17 cellular contexts compared by ENCODE assay signal in the genomic region with DNA sequence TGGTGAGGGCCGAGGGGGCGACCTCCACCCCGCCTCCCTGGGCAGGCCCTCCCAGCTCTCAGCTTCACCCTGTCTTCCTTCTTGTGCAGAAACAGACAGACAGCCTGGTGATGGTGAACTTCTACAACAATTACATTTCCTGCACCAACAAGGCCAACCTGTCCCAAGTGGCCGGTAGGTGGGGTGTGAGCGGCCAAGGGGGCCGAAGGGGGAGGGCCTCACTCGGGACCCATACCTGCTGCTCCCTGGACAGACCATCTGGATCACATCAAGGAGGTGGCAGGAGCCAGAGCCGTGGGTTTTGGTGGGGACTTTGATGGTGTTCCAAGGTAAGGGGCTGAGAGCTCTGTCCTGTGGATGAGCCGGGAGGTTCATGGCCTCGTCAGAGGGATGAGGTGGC. TPM values are rescaled to one million over a fixed set of nuclear protein-coding genes. Genes with fewer than 3 reads are reported as not detected.
DNase-seq lines count a peak whose midpoint lies in the region; ATAC-seq, FAIRE-seq and TF ChIP-seq lines count a peak whose summit lies in the region.
"Had no signal": no experiment of that assay in that cellular context is flagged by ENCODE, and none has a peak within 500 bp of the region (broad histone marks: within the 10 kb centered on the region; RNA-seq: fewer than 3 reads in every experiment).

No MANE protein-coding gene starts in this region.

- in situ Hi-C loops in HepG2 (cut with HindIII; ENCODE audit: extremely low pct_ligation_motif_present, low pct_unique_long_range_greater_than_20kb), result no loop called here

- no peak overlapping the region for H3K27ac Mint-ChIP-seq in neural progenitor cell
- H3K27ac Mint-ChIP-seq: CD4-positive, alpha-beta memory T cell had no signal

- H3K27ac ChIP-seq in HepG2 (ENCODE audit: extremely low read length, insufficient read depth, low read length), result no peak overlapping the region
- no peak overlapping the region for H3K27ac ChIP-seq in right lobe of liver
- H3K27ac ChIP-seq in PC-9, result no peak overlapping the region
- H3K27ac ChIP-seq in neural progenitor cell, result no peak overlapping the region
- H3K27ac ChIP-seq in pancreas, result no peak overlapping the region

- H3K4me1 ChIP-seq in HepG2 (ENCODE audit: insufficient read depth, low read length) (peaks cover 32% of the 10 kb centered on the region), right lobe of liver (peaks cover 0 to 7% (median 0%) of the 10 kb centered on the region in 4 donors), PC-9 (replicated peaks; ENCODE audit: insufficient read depth) (peaks cover 9% of the 10 kb centered on the region; the same call in 1 of the 2 replicates), neural progenitor cell (no peaks in the 10 kb centered on the region), pancreas (peaks cover 0 to 6% (median 4%) of the 10 kb centered on the region in 3 donors)

- no peaks in the 10 kb centered on the region for H3K27me3 ChIP-seq in HepG2 (ENCODE audit: control insufficient read depth in 1 of 2, insufficient read depth in 2 of 2, low read length in 2 of 2)
- H3K27me3 ChIP-seq in right lobe of liver, result no peaks in the 10 kb centered on the region
- 0 out of 2 replicates have a peak, but pooled peaks cover 4% of the 10 kb centered on the region for H3K27me3 ChIP-seq in PC-9 (ENCODE audit: insufficient read depth, low read depth)
- H3K27me3 ChIP-seq in neural progenitor cell, result peaks cover 24% of the 10 kb centered on the region
- H3K27me3 ChIP-seq in pancreas, result no peaks in the 10 kb centered on the region

- intact Hi-C loops in HepG2 (cut with micrococcal nuclease; ENCODE audit: unreplicated experiment), result no loop called here
- intact Hi-C loops in right lobe of liver (cut with DNase I), result no loop called here
- intact Hi-C loops in PC-9 (cut with micrococcal nuclease; ENCODE audit: unreplicated experiment), result no loop called here
- intact Hi-C loops in pancreas (cut with DNase I), result no loop called here

- TF ChIP-seq CTCF in HepG2 (CRISPR knock-in tag; IDR thresholded peaks at IDR 0.05) (0 out of 2 replicates have a peak, but pooled peaks have one; percentile 23), right lobe of liver (IDR thresholded peaks at IDR 0.05) (no peak), PC-9 (conservative IDR thresholded peaks at IDR 0.05) (peak; percentile 35; the same call in 1 of the 2 replicates), neural progenitor cell (IDR thresholded peaks at IDR 0.05) (no peak), pancreas (IDR thresholded peaks at IDR 0.05) (no peak)

- no peaks in the 10 kb centered on the region for H3K79me2 ChIP-seq in HepG2 (ENCODE audit: insufficient read depth, low read length)
- no peaks in the 10 kb centered on the region for H3K79me2 ChIP-seq in PC-9 (ENCODE audit: low read depth)
- H3K79me2 ChIP-seq in neural progenitor cell (ENCODE audit: low read depth), result no peaks in the 10 kb centered on the region

- H3K4me1 Mint-ChIP-seq in neural progenitor cell, result peaks cover 10% of the 10 kb centered on the region

- H3K4me3 ChIP-seq in HepG2 (replicated peaks in 1 of 3; ENCODE audit: insufficient read depth in 1 of 3, low read depth in 2 of 3, low read length in 3 of 3) (no peak overlapping the region), right lobe of liver (no peak overlapping the region), PC-9 (no peak overlapping the region), neural progenitor cell (no peak overlapping the region), pancreas (no peak overlapping the region)

- TF ChIP-seq EP300 in HepG2 (IDR thresholded peaks at IDR 0.05; ENCODE audit: low read depth in 2 of 2, low read length in 2 of 2) (no peak), HepG2 (CRISPR knock-in tag; IDR thresholded peaks at IDR 0.05; ENCODE audit: borderline replicate concordance) (no peak)

- POLR2A ChIA-PET in HepG2 (lab: Yijun Ruan, JAX), result no interaction called here
- POLR2A ChIA-PET in PC-9 (lab: Charles Lee; ENCODE audit: unreplicated experiment), result interaction anchor here (0.7 kb wide), 1 partner anchor 20 kb away, joined by 3 read pairs; no protein-coding TSS in a partner anchor

- H3K4me2 ChIP-seq in HepG2 (ENCODE audit: low read depth, low read length), result no peak overlapping the region
- no peak overlapping the region for H3K4me2 ChIP-seq in PC-9
- H3K4me2 ChIP-seq in neural progenitor cell, result no peak overlapping the region

- TF ChIP-seq POLR2A in HepG2 (IDR thresholded peaks at IDR 0.05; ENCODE audit: insufficient read depth in 1 of 2, low read depth in 2 of 2, low read length in 2 of 2) (no peak), right lobe of liver (IDR thresholded peaks at IDR 0.05) (no peak)

- H3K9me2 ChIP-seq in PC-9 (ENCODE audit: insufficient read depth), result no peaks in the 10 kb centered on the region

- H3K9me3 ChIP-seq in HepG2 (ENCODE audit: low read length) (no peaks in the 10 kb centered on the region), right lobe of liver (no peaks in the 10 kb centered on the region), PC-9 (ENCODE audit: insufficient read depth, low read depth) (no peaks in the 10 kb centered on the region), neural progenitor cell (ENCODE audit: low read depth) (no peaks in the 10 kb centered on the region), pancreas (no peaks in the 10 kb centered on the region)
- H3K9me3 ChIP-seq: BE2C had no signal

- no peaks in the 10 kb centered on the region; the same call in 1 of the 2 replicates for H3F3A ChIP-seq in PC-9 (ENCODE audit: insufficient read depth, low read depth)
- peaks cover 3% of the 10 kb centered on the region for H3F3A ChIP-seq in neural progenitor cell (ENCODE audit: low read depth)

- 46% methylated on average over 10 of the region's 10 CpGs for WGBS in HepG2 (ENCODE audit: low lambda C conversion rate)
- 45% methylated on average over 4 of the region's 10 CpGs for WGBS in right lobe of liver (ENCODE audit: insufficient coverage, low coverage, low lambda C conversion rate, missing lambda C conversion rate)
- WGBS in pancreas, 2 donors, result 73 to 85% methylated on average over 10 of the region's 10 CpGs

- peaks cover 21% of the 10 kb centered on the region for H3K27me3 Mint-ChIP-seq in neural progenitor cell (ENCODE audit: insufficient read depth, low read depth)
- H3K27me3 Mint-ChIP-seq: CD4-positive, alpha-beta memory T cell had no signal

- H2AFZ ChIP-seq in HepG2 (ENCODE audit: low read length), result no peak overlapping the region
- H2AFZ ChIP-seq in PC-9, result no peak overlapping the region
- no peak overlapping the region for H2AFZ ChIP-seq in neural progenitor cell (replicated peaks)

- no peak overlapping the region for H3K4me3 Mint-ChIP-seq in neural progenitor cell
- H3K4me3 Mint-ChIP-seq: CD4-positive, alpha-beta memory T cell had no signal

- H3K36me3 ChIP-seq in HepG2 (replicated peaks in 1 of 2; ENCODE audit: control insufficient read depth in 1 of 2, insufficient read depth in 2 of 2, low read length in 2 of 2) (no peaks in the 10 kb centered on the region), right lobe of liver (no peaks in the 10 kb centered on the region), PC-9 (ENCODE audit: low read depth) (no peaks in the 10 kb centered on the region), neural progenitor cell (no peaks in the 10 kb centered on the region), pancreas (no peaks in the 10 kb centered on the region)
- H3K36me3 ChIP-seq: BE2C had no signal

- TF ChIP-seq RAD21 in HepG2 (CRISPR knock-in tag; IDR thresholded peaks at IDR 0.05), result no peak

- DNase-seq in HepG2 (ENCODE audit: low spot score), result no peak
- no peak for DNase-seq in right lobe of liver
- DNase-seq in PC-9, result no peak
- no peak for DNase-seq in neural progenitor cell (ENCODE audit: low spot score)
- no peak for DNase-seq in pancreas
- DNase-seq in GDM1 (lab: John Stamatoyannopoulos, UW), result no peak
- DNase-seq: BE2C; CD4-positive, alpha-beta memory T cell; HCEC 1CT; NCI-H1105 treated with DMSO at 0.1 percent for 48 hours; NCI-H1694; NCI-H2081 treated with DMSO at 0.1 percent for 48 hours; OCI-M1; SHP77 treated with DMSO at 0.1 percent for 48 hours had no signal

- H3K9ac ChIP-seq in HepG2 (ENCODE audit: insufficient read depth, low read depth, low read length) (no peak overlapping the region), neural progenitor cell (no peak overlapping the region)

- no peaks in the 10 kb centered on the region for H3K36me3 Mint-ChIP-seq in neural progenitor cell
- H3K36me3 Mint-ChIP-seq: CD4-positive, alpha-beta memory T cell had no signal

- ATAC-seq in HepG2, result peak; percentile 8
- ATAC-seq in right lobe of liver, result no peak
- no peak for ATAC-seq in pancreas
- ATAC-seq: SK-N-SH treated with all-trans-retinoic acid at 6 μM for 48 hours had no signal

- no peaks in the 10 kb centered on the region for H3K9me3 Mint-ChIP-seq in neural progenitor cell
- H3K9me3 Mint-ChIP-seq: CD4-positive, alpha-beta memory T cell had no signal

- CTCF ChIA-PET in HepG2 (lab: Yijun Ruan, JAX; ENCODE audit: low intra/inter-chr PET ratio, low total read pairs), result interaction anchor here (1.1 kb wide), 1 partner anchor 22 kb away, joined by 3 read pairs; no protein-coding TSS in a partner anchor
- CTCF ChIA-PET in PC-9 (lab: Charles Lee), result interaction anchor here (0.6 kb wide), 1 partner anchor 191 kb away, joined by 14 read pairs; no protein-coding TSS in a partner anchor

- BruUV-seq in HepG2 (replicated peaks; lab: Mats Ljungman, UMichigan) (no TSS peak), PC-9 (replicated peaks; lab: Mats Ljungman, UMichigan) (no TSS peak)

- FAIRE-seq in HepG2 (lab: Jason Lieb, UNC) (no peak), pancreas (lab: Jason Lieb, UNC) (no peak)
- FAIRE-seq: GM12891, GM19239 had no signal

- no peaks in the 10 kb centered on the region for H4K20me1 ChIP-seq in HepG2 (ENCODE audit: insufficient read depth, low read length)
- no peaks in the 10 kb centered on the region for H4K20me1 ChIP-seq in PC-9 (ENCODE audit: insufficient read depth)
- no peaks in the 10 kb centered on the region for H4K20me1 ChIP-seq in neural progenitor cell (ENCODE audit: low read depth)

RNA-seq across cellular contexts. Expression of a gene that starts 20.1 kb away (rescaled TPM):
- total RNA-seq in HepG2 (2016; rRNA removed; fragmentation: Illumina TruSeq; extraction: Trizol), result 69.4 and 80.0 TPM in 2 replicates
- total RNA-seq in HepG2 (2016; cell fraction: cytosol; rRNA removed; fragmentation: Illumina TruSeq; extraction: Trizol; ENCODE audit: low read depth), result 12.3 and 14.1 TPM in 2 replicates
- total RNA-seq in HepG2 (2016; cell fraction: insoluble cytoplasmic fraction; rRNA removed; fragmentation: Illumina TruSeq; extraction: Trizol), result 68.7 and 70.7 TPM in 2 replicates
- 36.1 and 43.1 TPM in 2 replicates for total RNA-seq in HepG2 (2016; cell fraction: membrane; rRNA removed; fragmentation: Illumina TruSeq; extraction: Trizol)
- 43.4 and 46.6 TPM in 2 replicates for total RNA-seq in HepG2 (2016; cell fraction: nucleus; rRNA removed; fragmentation: Illumina TruSeq; extraction: Trizol)
- 73.3 and 87.2 TPM in 2 replicates for polyA plus RNA-seq in HepG2 (2011; rRNA removed)
- 71.4 and 105 TPM in 2 replicates for polyA plus RNA-seq in HepG2 (2011; cell fraction: cytosol; rRNA removed)
- 141 and 163 TPM in 2 replicates for polyA plus RNA-seq in HepG2 (2011; cell fraction: nucleus; rRNA removed)
- 39.3 and 47.1 TPM in 2 replicates for polyA plus RNA-seq in HepG2 (2012)
- polyA plus RNA-seq in HepG2 (2016; cell fraction: cytosol; fragmentation: Illumina TruSeq; extraction: Trizol; ENCODE audit: low read depth), result 9.6 and 12.7 TPM in 2 replicates
- 89.2 and 96.6 TPM in 2 replicates for polyA plus RNA-seq in HepG2 (2016; cell fraction: insoluble cytoplasmic fraction; fragmentation: Illumina TruSeq; extraction: Trizol; ENCODE audit: low read depth)
- 29.6 and 33.2 TPM in 2 replicates for polyA plus RNA-seq in HepG2 (2016; cell fraction: membrane; fragmentation: Illumina TruSeq; extraction: Trizol; ENCODE audit: low read depth)
- 105 and 109 TPM in 2 replicates for polyA plus RNA-seq in HepG2 (2016; cell fraction: nucleus; fragmentation: Illumina TruSeq; extraction: Trizol; ENCODE audit: insufficient read depth, low read depth)
- polyA minus RNA-seq in HepG2 (2011; rRNA and poly(A)+ RNA removed; ENCODE audit: low replicate concordance), result 73.7 and 140 TPM in 2 replicates
- 50.0 and 50.5 TPM in 2 replicates for polyA minus RNA-seq in HepG2 (2011; cell fraction: cytosol; rRNA and poly(A)+ RNA removed)
- polyA minus RNA-seq in HepG2 (2011; cell fraction: nucleus; rRNA and poly(A)+ RNA removed), result 25.8 and 33.6 TPM in 2 replicates
- total RNA-seq in right lobe of liver, result 10 to 100 TPM; 27.2 to 42.3 (median 33.1) TPM
- 151 and 237 TPM in 2 replicates for total RNA-seq in PC-9 (2021)
- 34.6 and 78.5 TPM in 2 replicates for total RNA-seq in neural progenitor cell (ENCODE audit: low replicate concordance)
- total RNA-seq in pancreas, result 10 to 100 TPM; 27.6 to 54.4 (median 30.6) TPM
- polyA plus RNA-seq in pancreas, result 10 to 100 TPM; 54.2 to 71.4 TPM

RNA-seq across cellular contexts. Expression of a gene that starts 20.3 kb away (rescaled TPM):
- 11.0 and 11.2 TPM in 2 replicates for total RNA-seq in HepG2 (2016; rRNA removed; fragmentation: Illumina TruSeq; extraction: Trizol)
- 9.1 and 14.3 TPM in 2 replicates for total RNA-seq in HepG2 (2016; cell fraction: cytosol; rRNA removed; fragmentation: Illumina TruSeq; extraction: Trizol; ENCODE audit: low read depth)
- total RNA-seq in HepG2 (2016; cell fraction: insoluble cytoplasmic fraction; rRNA removed; fragmentation: Illumina TruSeq; extraction: Trizol), result 11.7 and 12.8 TPM in 2 replicates
- total RNA-seq in HepG2 (2016; cell fraction: membrane; rRNA removed; fragmentation: Illumina TruSeq; extraction: Trizol), result 14.6 and 17.6 TPM in 2 replicates
- total RNA-seq in HepG2 (2016; cell fraction: nucleus; rRNA removed; fragmentation: Illumina TruSeq; extraction: Trizol), result 9.0 and 10.4 TPM in 2 replicates
- 5.7 and 6.3 TPM in 2 replicates for polyA plus RNA-seq in HepG2 (2011; rRNA removed)
- 3.3 and 3.5 TPM in 2 replicates for polyA plus RNA-seq in HepG2 (2011; cell fraction: cytosol; rRNA removed)
- polyA plus RNA-seq in HepG2 (2011; cell fraction: nucleus; rRNA removed), result 14.9 and 16.4 TPM in 2 replicates
- polyA plus RNA-seq in HepG2 (2012), result 8.1 and 9.7 TPM in 2 replicates
- 17.1 and 17.6 TPM in 2 replicates for polyA plus RNA-seq in HepG2 (2016; cell fraction: cytosol; fragmentation: Illumina TruSeq; extraction: Trizol; ENCODE audit: low read depth)
- 12.9 and 16.7 TPM in 2 replicates for polyA plus RNA-seq in HepG2 (2016; cell fraction: insoluble cytoplasmic fraction; fragmentation: Illumina TruSeq; extraction: Trizol; ENCODE audit: low read depth)
- polyA plus RNA-seq in HepG2 (2016; cell fraction: membrane; fragmentation: Illumina TruSeq; extraction: Trizol; ENCODE audit: low read depth), result 20.1 and 25.8 TPM in 2 replicates
- 25.8 and 32.4 TPM in 2 replicates for polyA plus RNA-seq in HepG2 (2016; cell fraction: nucleus; fragmentation: Illumina TruSeq; extraction: Trizol; ENCODE audit: insufficient read depth, low read depth)
- 6.0 and 18.6 TPM in 2 replicates for polyA minus RNA-seq in HepG2 (2011; rRNA and poly(A)+ RNA removed; ENCODE audit: low replicate concordance)
- polyA minus RNA-seq in HepG2 (2011; cell fraction: cytosol; rRNA and poly(A)+ RNA removed), result 1.4 and 1.8 TPM in 2 replicates
- 7.2 and 7.7 TPM in 2 replicates for polyA minus RNA-seq in HepG2 (2011; cell fraction: nucleus; rRNA and poly(A)+ RNA removed)
- total RNA-seq in right lobe of liver, result 1 to 10 TPM; 1.8 to 5.0 (median 3.3) TPM
- 21.0 and 25.6 TPM in 2 replicates for total RNA-seq in PC-9 (2021)
- total RNA-seq in neural progenitor cell (ENCODE audit: low replicate concordance), result 9.3 and 14.1 TPM in 2 replicates
- total RNA-seq in pancreas, result 1 to 10 TPM; 2.4 to 6.3 (median 3.3) TPM
- 1 to 10 TPM; 8.3 to 9.3 TPM for polyA plus RNA-seq in pancreas

RNA-seq across cellular contexts. Expression of a gene that starts 23.9 kb away (rescaled TPM):
- 19.7 and 37.6 TPM in 2 replicates for total RNA-seq in HepG2 (2016; rRNA removed; fragmentation: Illumina TruSeq; extraction: Trizol)
- 33.1 and 44.2 TPM in 2 replicates for total RNA-seq in HepG2 (2016; cell fraction: cytosol; rRNA removed; fragmentation: Illumina TruSeq; extraction: Trizol; ENCODE audit: low read depth)
- 22.9 and 38.8 TPM in 2 replicates for total RNA-seq in HepG2 (2016; cell fraction: insoluble cytoplasmic fraction; rRNA removed; fragmentation: Illumina TruSeq; extraction: Trizol)
- 21.1 and 25.9 TPM in 2 replicates for total RNA-seq in HepG2 (2016; cell fraction: membrane; rRNA removed; fragmentation: Illumina TruSeq; extraction: Trizol)
- total RNA-seq in HepG2 (2016; cell fraction: nucleus; rRNA removed; fragmentation: Illumina TruSeq; extraction: Trizol), result 32.6 and 36.8 TPM in 2 replicates
- polyA plus RNA-seq in HepG2 (2011; rRNA removed), result 40.2 and 52.2 TPM in 2 replicates
- 26.5 and 78.5 TPM in 2 replicates for polyA plus RNA-seq in HepG2 (2011; cell fraction: cytosol; rRNA removed)
- polyA plus RNA-seq in HepG2 (2011; cell fraction: nucleus; rRNA removed), result 52.0 and 101 TPM in 2 replicates
- polyA plus RNA-seq in HepG2 (2012), result 6.6 and 9.6 TPM in 2 replicates
- 13.7 and 15.6 TPM in 2 replicates for polyA plus RNA-seq in HepG2 (2016; cell fraction: cytosol; fragmentation: Illumina TruSeq; extraction: Trizol; ENCODE audit: low read depth)
- polyA plus RNA-seq in HepG2 (2016; cell fraction: insoluble cytoplasmic fraction; fragmentation: Illumina TruSeq; extraction: Trizol; ENCODE audit: low read depth), result 23.0 and 24.6 TPM in 2 replicates
- polyA plus RNA-seq in HepG2 (2016; cell fraction: membrane; fragmentation: Illumina TruSeq; extraction: Trizol; ENCODE audit: low read depth), result 18.2 and 22.6 TPM in 2 replicates
- 75.4 and 78.7 TPM in 2 replicates for polyA plus RNA-seq in HepG2 (2016; cell fraction: nucleus; fragmentation: Illumina TruSeq; extraction: Trizol; ENCODE audit: insufficient read depth, low read depth)
- polyA minus RNA-seq in HepG2 (2011; rRNA and poly(A)+ RNA removed; ENCODE audit: low replicate concordance), result 0.12 and 80.3 TPM in 2 replicates
- polyA minus RNA-seq in HepG2 (2011; cell fraction: cytosol; rRNA and poly(A)+ RNA removed), result 12.5 and 17.6 TPM in 2 replicates
- polyA minus RNA-seq in HepG2 (2011; cell fraction: nucleus; rRNA and poly(A)+ RNA removed), result 3.5 and 4.8 TPM in 2 replicates
- total RNA-seq in right lobe of liver, result under 1 TPM in 1 of 6 experiments, not detected in 5; 0.93 TPM
- not detected in 2 replicates for total RNA-seq in PC-9 (2021)
- 0.24 and 0.74 TPM in 2 replicates for total RNA-seq in neural progenitor cell (ENCODE audit: low replicate concordance)
- total RNA-seq in pancreas, result 100 to 1,000 TPM; 109 to 168 (median 125) TPM
- 100 to 1,000 TPM; 114 to 149 TPM for polyA plus RNA-seq in pancreas
- total RNA-seq: CD4-positive, alpha-beta memory T cell had no signal
- polyA plus RNA-seq: CD4-positive, alpha-beta memory T cell had no signal

RNA-seq across cellular contexts. Expression of a gene that starts 49.1 kb away (rescaled TPM):
- 1.2 and 2.5 TPM in 2 replicates for total RNA-seq in HepG2 (2016; rRNA removed; fragmentation: Illumina TruSeq; extraction: Trizol)
- 4.2 and 5.8 TPM in 2 replicates for total RNA-seq in HepG2 (2016; cell fraction: cytosol; rRNA removed; fragmentation: Illumina TruSeq; extraction: Trizol; ENCODE audit: low read depth)
- 1.4 and 2.6 TPM in 2 replicates for total RNA-seq in HepG2 (2016; cell fraction: insoluble cytoplasmic fraction; rRNA removed; fragmentation: Illumina TruSeq; extraction: Trizol)
- total RNA-seq in HepG2 (2016; cell fraction: membrane; rRNA removed; fragmentation: Illumina TruSeq; extraction: Trizol), result 3.5 TPM in 2 replicates
- 2.4 and 3.5 TPM in 2 replicates for total RNA-seq in HepG2 (2016; cell fraction: nucleus; rRNA removed; fragmentation: Illumina TruSeq; extraction: Trizol)
- polyA plus RNA-seq in HepG2 (2011; rRNA removed), result 3.9 and 4.3 TPM in 2 replicates
- 1.5 and 2.1 TPM in 2 replicates for polyA plus RNA-seq in HepG2 (2011; cell fraction: cytosol; rRNA removed)
- 28.1 and 29.8 TPM in 2 replicates for polyA plus RNA-seq in HepG2 (2011; cell fraction: nucleus; rRNA removed)
- polyA plus RNA-seq in HepG2 (2012), result 2.7 and 6.1 TPM in 2 replicates
- 1.1 TPM in 2 replicates for polyA plus RNA-seq in HepG2 (2016; cell fraction: cytosol; fragmentation: Illumina TruSeq; extraction: Trizol; ENCODE audit: low read depth)
- 1.1 and 1.2 TPM in 2 replicates for polyA plus RNA-seq in HepG2 (2016; cell fraction: insoluble cytoplasmic fraction; fragmentation: Illumina TruSeq; extraction: Trizol; ENCODE audit: low read depth)
- 1.0 and 1.2 TPM in 2 replicates for polyA plus RNA-seq in HepG2 (2016; cell fraction: membrane; fragmentation: Illumina TruSeq; extraction: Trizol; ENCODE audit: low read depth)
- 11.0 and 12.6 TPM in 2 replicates for polyA plus RNA-seq in HepG2 (2016; cell fraction: nucleus; fragmentation: Illumina TruSeq; extraction: Trizol; ENCODE audit: insufficient read depth, low read depth)
- 2.9 and 43.1 TPM in 2 replicates for polyA minus RNA-seq in HepG2 (2011; rRNA and poly(A)+ RNA removed; ENCODE audit: low replicate concordance)
- 1.6 and 2.8 TPM in 2 replicates for polyA minus RNA-seq in HepG2 (2011; cell fraction: cytosol; rRNA and poly(A)+ RNA removed)
- 4.5 and 5.8 TPM in 2 replicates for polyA minus RNA-seq in HepG2 (2011; cell fraction: nucleus; rRNA and poly(A)+ RNA removed)
- total RNA-seq in right lobe of liver, result 10 to 100 TPM; 35.0 to 72.2 (median 53.7) TPM
- total RNA-seq in PC-9 (2021), result 76.6 and 110 TPM in 2 replicates
- 75.6 and 107 TPM in 2 replicates for total RNA-seq in neural progenitor cell (ENCODE audit: low replicate concordance)
- total RNA-seq in pancreas, result 10 to 100 TPM; 33.7 to 92.7 (median 51.3) TPM
- 100 to 1,000 TPM; 224 to 253 TPM for polyA plus RNA-seq in pancreas

Comparison
In these comparisons a context has a peak if more than half of its experiments do, and no peak if none do; other contexts are left out.
1. CTCF ChIP-seq: peak in HepG2 (single experiment) and PC-9 (single experiment); none in right lobe of liver (0 of 4), neural progenitor cell (single experiment) and pancreas (0 of 4).
2. RNA of a gene that starts 23.9 kb away (total RNA-seq): 109 to 168 TPM in pancreas and 19.7 to 44.2 TPM in HepG2; not detected in PC-9, 0.24 to 0.74 TPM in neural progenitor cell and 0.93 TPM in right lobe of liver; every median in the first group is over 10 times any median in the second.